ENCODE assay signal across 1 cellular context in genomic region chr10:99374526-99374925, GRCh38.
TF ChIP-seq lines count a peak whose summit lies in the region.

No MANE protein-coding gene starts in this region.

TF ChIP-seq in endothelial cell of umbilical vein, 7 proteins besides CTCF, POLR2A, EP300 and RAD21 (continued from another document):
- TF ChIP-seq FOS (IDR thresholded peaks at IDR 0.05; ENCODE audit: borderline replicate concordance, insufficient read depth, low read length), result no peak
- no peak for TF ChIP-seq MAX (IDR thresholded peaks at IDR 0.05; ENCODE audit: insufficient read depth, insufficient read length)
- no peak for TF ChIP-seq JUN (IDR thresholded peaks at IDR 0.05; ENCODE audit: borderline replicate concordance, insufficient read depth, insufficient read length, low read depth)
- no peak for TF ChIP-seq MYC (IDR thresholded peaks at IDR 0.05; ENCODE audit: low read depth, low read length)
- TF ChIP-seq GATA2 (IDR thresholded peaks at IDR 0.05; ENCODE audit: insufficient read depth, insufficient read length, low read depth, low read length), result no peak
- no peak for TF ChIP-seq POLR2AphosphoS5 (IDR thresholded peaks at IDR 0.05; ENCODE audit: insufficient read depth, low read depth, low read length)
